36 cellular contexts compared by ENCODE assay signal in genomic region chr2:103980401-103980800, GRCh38.
"Had no signal": no experiment of that assay in that cellular context is flagged by ENCODE, and none has a peak within 500 bp of the region (broad histone marks: within the 10 kb centered on the region; RNA-seq: fewer than 3 reads in every experiment).

No MANE protein-coding gene starts in this region.

- H3K36me3 ChIP-seq: ascending aorta, brain microvascular endothelial cell, breast epithelium had no signal

- H3K9me3 ChIP-seq: ascending aorta, body of pancreas, breast epithelium had no signal

- H3K4me3 Mint-ChIP-seq: activated B cell treated with CpG ODN at 0.5 μM for 24 hours; activated CD4-positive, alpha-beta memory T cell treated with anti-CD3 and anti-CD28 coated beads for 36 hours; activated CD4-positive, alpha-beta T cell treated with anti-CD3 and anti-CD28 coated beads, Interleukin-2, amount 10 ng/mL, durations not matched to agents 24 days and 14 days; activated CD8-positive, alpha-beta T cell treated with anti-CD3 and anti-CD28 coated beads for 36 hours; activated naive CD4-positive, alpha-beta T cell treated with anti-CD3 and anti-CD28 coated beads, Interleukin-2, amount 10 ng/mL, durations not matched to agents 7 days and 5 days; activated naive CD4-positive, alpha-beta T cell treated with anti-CD3 and anti-CD28 coated beads, Interleukin-2, amount 50 U/mL, for 24 hours; activated naive CD8-positive, alpha-beta T cell; activated naive CD8-positive, alpha-beta T cell treated with anti-CD3 and anti-CD28 coated beads, Interleukin-2, amount 10 ng/mL, durations not matched to agents 7 days and 5 days; activated naive CD8-positive, alpha-beta T cell treated with anti-CD3 and anti-CD28 coated beads, Interleukin-2, amount 50 U/mL, for 24 hours; activated T-cell treated with anti-CD3 and anti-CD28 coated beads, Interleukin-2, amount 50 U/mL, for 4 hours; activated T-cell treated with anti-CD3 and anti-CD28 coated beads, Interleukin-2, amount 50 U/mL, for 72 hours; activated T-helper 1 cell treated with anti-CD3 and anti-CD28 coated beads, Interleukin-12 subunit alpha, Interleukin-12 subunit beta, Interleukin-2, Interleukin-4 antibody, amounts not matched to agents 30 ng/mL and 10 ng/mL and 1 ng/mL, durations not matched to agents 14 hours and 24 hours and 36 hours; activated T-helper 17 cell treated with anti-CD3 and anti-CD28 coated beads, Interleukin-2, amount 50 U/mL, for 72 hours; T-helper 1 cell treated with Interleukin-12 subunit alpha and Interleukin-12 subunit beta and Interleukin-4 antibody, amounts not matched to agents 30 μg/mL and 1 μg/mL, for 36 hours; T-helper 2 cell treated with Interferon-gamma antibody and Interleukin-4, amounts not matched to agents 5 μg/mL and 100 μg/mL, for 36 hours had no signal

- H3K27ac ChIP-seq: ascending aorta, body of pancreas, brain microvascular endothelial cell, breast epithelium, VCaP had no signal

- ATAC-seq: activated CD8-positive, alpha-beta T cell treated with anti-CD3 and anti-CD28 coated beads for 36 hours; activated naive CD8-positive, alpha-beta T cell treated with anti-CD3 and anti-CD28 coated beads, Interleukin-2, amount 50 U/mL, for 24 hours; activated T-cell treated with anti-CD3 and anti-CD28 coated beads, Interleukin-2, amount 50 U/mL, for 4 hours; activated T-cell treated with anti-CD3 and anti-CD28 coated beads, Interleukin-2, amount 50 U/mL, for 72 hours; activated T-helper 17 cell treated with anti-CD3 and anti-CD28 coated beads, Interleukin-2, amount 50 U/mL, for 72 hours; body of pancreas had no signal

- H3K9me3 Mint-ChIP-seq: activated B cell treated with CpG ODN at 0.5 μM for 24 hours; activated CD4-positive, alpha-beta T cell treated with anti-CD3 and anti-CD28 coated beads, Interleukin-2, amount 10 ng/mL, durations not matched to agents 24 days and 14 days; activated CD8-positive, alpha-beta T cell treated with anti-CD3 and anti-CD28 coated beads for 36 hours; activated naive CD4-positive, alpha-beta T cell treated with anti-CD3 and anti-CD28 coated beads, Interleukin-2, amount 10 ng/mL, durations not matched to agents 7 days and 5 days; activated naive CD4-positive, alpha-beta T cell treated with anti-CD3 and anti-CD28 coated beads, Interleukin-2, amount 50 U/mL, for 24 hours; activated naive CD8-positive, alpha-beta T cell treated with anti-CD3 and anti-CD28 coated beads, Interleukin-2, amount 10 ng/mL, durations not matched to agents 7 days and 5 days; activated T-cell treated with anti-CD3 and anti-CD28 coated beads, Interleukin-2, amount 50 U/mL, for 4 hours; activated T-helper 1 cell treated with anti-CD3 and anti-CD28 coated beads, Interleukin-12 subunit alpha, Interleukin-12 subunit beta, Interleukin-2, Interleukin-4 antibody, amounts not matched to agents 30 ng/mL and 10 ng/mL and 1 ng/mL, durations not matched to agents 14 hours and 24 hours and 36 hours; T-helper 1 cell treated with Interleukin-12 subunit alpha and Interleukin-12 subunit beta and Interleukin-4 antibody, amounts not matched to agents 30 μg/mL and 1 μg/mL, for 36 hours had no signal

- H3K4me3 ChIP-seq: ascending aorta, body of pancreas, breast epithelium had no signal

- H3K36me3 Mint-ChIP-seq: activated CD4-positive, alpha-beta memory T cell treated with anti-CD3 and anti-CD28 coated beads for 36 hours; activated naive CD4-positive, alpha-beta T cell treated with anti-CD3 and anti-CD28 coated beads, Interleukin-2, amount 10 ng/mL, durations not matched to agents 7 days and 5 days; activated naive CD4-positive, alpha-beta T cell treated with anti-CD3 and anti-CD28 coated beads, Interleukin-2, amount 50 U/mL, for 24 hours; activated naive CD8-positive, alpha-beta T cell; activated naive CD8-positive, alpha-beta T cell treated with anti-CD3 and anti-CD28 coated beads, Interleukin-2, amount 10 ng/mL, durations not matched to agents 7 days and 5 days had no signal

- H3K27me3 Mint-ChIP-seq: activated B cell treated with CpG ODN at 0.5 μM for 24 hours; activated CD4-positive, alpha-beta memory T cell treated with anti-CD3 and anti-CD28 coated beads for 36 hours; activated CD4-positive, alpha-beta T cell treated with anti-CD3 and anti-CD28 coated beads, Interleukin-2, amount 10 ng/mL, durations not matched to agents 24 days and 14 days; activated CD8-positive, alpha-beta T cell treated with anti-CD3 and anti-CD28 coated beads for 36 hours; activated naive CD4-positive, alpha-beta T cell treated with anti-CD3 and anti-CD28 coated beads, Interleukin-2, amount 10 ng/mL, durations not matched to agents 7 days and 5 days; activated naive CD4-positive, alpha-beta T cell treated with anti-CD3 and anti-CD28 coated beads, Interleukin-2, amount 50 U/mL, for 24 hours; activated naive CD8-positive, alpha-beta T cell; activated naive CD8-positive, alpha-beta T cell treated with anti-CD3 and anti-CD28 coated beads, Interleukin-2, amount 10 ng/mL, durations not matched to agents 7 days and 5 days; activated naive CD8-positive, alpha-beta T cell treated with anti-CD3 and anti-CD28 coated beads, Interleukin-2, amount 50 U/mL, for 24 hours; activated T-helper 17 cell treated with anti-CD3 and anti-CD28 coated beads, Interleukin-2, amount 50 U/mL, for 72 hours had no signal

- H3K27me3 ChIP-seq: ascending aorta, body of pancreas, brain microvascular endothelial cell, breast epithelium had no signal

- DNase-seq: activated B cell treated with CpG ODN at 0.5 μM for 24 hours; activated CD4-positive, alpha-beta memory T cell treated with anti-CD3 and anti-CD28 coated beads for 36 hours; activated CD4-positive, alpha-beta T cell treated with anti-CD3 and anti-CD28 coated beads for 4 hours; activated CD4-positive, alpha-beta T cell treated with anti-CD3 and anti-CD28 coated beads, Interleukin-2, amount 10 ng/mL, durations not matched to agents 24 days and 14 days; activated CD4-positive, alpha-beta T cell treated with anti-CD3 and anti-CD28 coated beads, Interleukin-2, amount 50 U/mL, for 1 hour; activated CD4-positive, alpha-beta T cell treated with anti-CD3 and anti-CD28 coated beads, Interleukin-2, amount 50 U/mL, for 4 hours; activated CD4-positive, CD25-positive, alpha-beta regulatory T cell treated with anti-CD3 and anti-CD28 coated beads, Interleukin-2, amount 50 U/mL, for 72 hours; activated CD8-positive, alpha-beta memory T cell treated with anti-CD3 and anti-CD28 coated beads, Interleukin-2, amount 50 U/mL, for 4 hours; activated CD8-positive, alpha-beta T cell treated with anti-CD3 and anti-CD28 coated beads for 36 hours; activated effector memory CD4-positive, alpha-beta T cell treated with anti-CD3 and anti-CD28 coated beads, Interleukin-2, amount 50 U/mL, for 16 hours; activated gamma-delta T cell treated with Interleukin-2 at 50 U/mL for 16 hours; activated naive CD4-positive, alpha-beta T cell treated with anti-CD3 and anti-CD28 coated beads, Interleukin-2, amount 10 ng/mL, durations not matched to agents 7 days and 5 days; activated naive CD4-positive, alpha-beta T cell treated with Interleukin-2 at 50 U/mL for 16 hours; activated naive CD8-positive, alpha-beta T cell treated with anti-CD3 and anti-CD28 coated beads, Interleukin-2, amount 10 ng/mL, durations not matched to agents 7 days and 5 days; activated naive CD8-positive, alpha-beta T cell treated with anti-CD3 and anti-CD28 coated beads, Interleukin-2, amount 50 U/mL, for 24 hours; activated T-cell treated with anti-CD3 and anti-CD28 coated beads for 4 hours; activated T-cell treated with anti-CD3 and anti-CD28 coated beads, Interleukin-2, amount 50 U/mL, for 1 hour; activated T-cell treated with anti-CD3 and anti-CD28 coated beads, Interleukin-2, amount 50 U/mL, for 4 hours; activated T-cell treated with anti-CD3 and anti-CD28 coated beads, Interleukin-2, amount 50 U/mL, for 72 hours; amygdala; anterior cingulate cortex; body of pancreas; brain microvascular endothelial cell; central memory CD4-positive, alpha-beta T cell; T-helper 1 cell; T-helper 2 cell; T-helper 9 cell had no signal

- H3K4me1 Mint-ChIP-seq: activated B cell treated with CpG ODN at 0.5 μM for 24 hours; activated CD4-positive, alpha-beta T cell treated with anti-CD3 and anti-CD28 coated beads, Interleukin-2, amount 10 ng/mL, durations not matched to agents 24 days and 14 days; activated naive CD4-positive, alpha-beta T cell treated with anti-CD3 and anti-CD28 coated beads, Interleukin-2, amount 10 ng/mL, durations not matched to agents 7 days and 5 days; activated naive CD4-positive, alpha-beta T cell treated with anti-CD3 and anti-CD28 coated beads, Interleukin-2, amount 50 U/mL, for 24 hours; activated naive CD8-positive, alpha-beta T cell treated with anti-CD3 and anti-CD28 coated beads, Interleukin-2, amount 10 ng/mL, durations not matched to agents 7 days and 5 days; activated naive CD8-positive, alpha-beta T cell treated with anti-CD3 and anti-CD28 coated beads, Interleukin-2, amount 50 U/mL, for 24 hours; activated T-helper 17 cell treated with anti-CD3 and anti-CD28 coated beads, Interleukin-2, amount 50 U/mL, for 72 hours had no signal

- H3K27ac Mint-ChIP-seq: activated B cell treated with CpG ODN at 0.5 μM for 24 hours; activated CD4-positive, alpha-beta memory T cell treated with anti-CD3 and anti-CD28 coated beads for 36 hours; activated CD4-positive, alpha-beta T cell treated with anti-CD3 and anti-CD28 coated beads, Interleukin-2, amount 10 ng/mL, durations not matched to agents 24 days and 14 days; activated CD8-positive, alpha-beta T cell treated with anti-CD3 and anti-CD28 coated beads for 36 hours; activated naive CD4-positive, alpha-beta T cell treated with anti-CD3 and anti-CD28 coated beads, Interleukin-2, amount 10 ng/mL, durations not matched to agents 7 days and 5 days; activated naive CD4-positive, alpha-beta T cell treated with anti-CD3 and anti-CD28 coated beads, Interleukin-2, amount 50 U/mL, for 24 hours; activated naive CD8-positive, alpha-beta T cell; activated naive CD8-positive, alpha-beta T cell treated with anti-CD3 and anti-CD28 coated beads, Interleukin-2, amount 10 ng/mL, durations not matched to agents 7 days and 5 days; activated naive CD8-positive, alpha-beta T cell treated with anti-CD3 and anti-CD28 coated beads, Interleukin-2, amount 50 U/mL, for 24 hours; activated T-cell treated with anti-CD3 and anti-CD28 coated beads, Interleukin-2, amount 50 U/mL, for 72 hours; activated T-helper 1 cell treated with anti-CD3 and anti-CD28 coated beads, Interleukin-12 subunit alpha, Interleukin-12 subunit beta, Interleukin-2, Interleukin-4 antibody, amounts not matched to agents 30 ng/mL and 10 ng/mL and 1 ng/mL, durations not matched to agents 14 hours and 24 hours and 36 hours; activated T-helper 17 cell treated with anti-CD3 and anti-CD28 coated beads, Interleukin-2, amount 50 U/mL, for 72 hours; T-helper 1 cell treated with Interleukin-12 subunit alpha and Interleukin-12 subunit beta and Interleukin-4 antibody, amounts not matched to agents 30 μg/mL and 1 μg/mL, for 36 hours; T-helper 2 cell treated with Interferon-gamma antibody and Interleukin-4, amounts not matched to agents 5 μg/mL and 100 μg/mL, for 36 hours had no signal

- H3K4me1 ChIP-seq: ascending aorta, body of pancreas, breast epithelium had no signal
